ENCODE assay signal across 8 cellular contexts in the genomic region with DNA sequence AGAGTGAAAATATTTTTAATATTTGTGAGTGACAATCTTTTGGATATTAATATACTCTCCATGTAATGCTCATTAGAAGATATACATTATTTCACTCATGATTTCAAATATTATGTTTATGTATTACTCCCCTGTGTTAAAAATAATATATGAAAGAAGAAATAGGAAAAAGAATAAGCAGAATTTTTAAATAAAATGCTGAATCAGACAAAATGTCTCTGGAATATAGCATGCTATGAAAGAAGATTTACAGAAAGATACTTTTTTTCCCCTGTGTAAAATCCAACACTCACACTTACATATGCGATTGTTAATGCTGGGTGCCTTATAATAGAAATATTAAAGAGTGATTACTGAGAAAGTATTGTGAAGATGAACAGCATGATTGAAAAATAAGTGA.
"Had no signal": no experiment of that assay in that cellular context is flagged by ENCODE, and none has a peak within 500 bp of the region (broad histone marks: within the 10 kb centered on the region; RNA-seq: fewer than 3 reads in every experiment).

No MANE protein-coding gene starts in this region.

- H3K4me3 ChIP-seq: GM12878 had no signal

- FAIRE-seq: G401.6, GM12878, GM12891, GM12892, GM18507, GM19239 had no signal

- ATAC-seq: GM12878 had no signal

- DNase-seq: GDM1, GF-D8 had no signal
